1 cellular context compared by ENCODE assay signal in genomic region chr18:46069524-46069923, GRCh38.
TF ChIP-seq lines count a peak whose summit lies in the region.

No MANE protein-coding gene starts in this region.

TF ChIP-seq in HCT116, 20 proteins besides CTCF, POLR2A, EP300 and RAD21 (continued from another document):
- TF ChIP-seq REST (IDR thresholded peaks at IDR 0.05; ENCODE audit: low read depth) (no peak), ZBTB33 (IDR thresholded peaks at IDR 0.05; ENCODE audit: extremely low read depth, insufficient replicate concordance, low read length) (no peak), FOSL1 (IDR thresholded peaks at IDR 0.05; ENCODE audit: low read depth) (no peak), YY1 (IDR thresholded peaks at IDR 0.05; ENCODE audit: extremely low read depth, insufficient replicate concordance, low read depth, low read length) (no peak), EZH2 (IDR thresholded peaks at IDR 0.05) (no peak), CBX3 (IDR thresholded peaks at IDR 0.05; ENCODE audit: low read depth) (no peak), TCF7L2 (IDR thresholded peaks at IDR 0.05; ENCODE audit: borderline replicate concordance, extremely low read depth, insufficient read depth, insufficient read length) (no peak), ZNF274 (IDR thresholded peaks at IDR 0.05; ENCODE audit: low read depth, low read length) (no peak), MAX (IDR thresholded peaks at IDR 0.05) (no peak)
TF ChIP-seq in HCT116: peak in this region for 0.
